ENCODE assay signal across 27 cellular contexts in the genomic region with DNA sequence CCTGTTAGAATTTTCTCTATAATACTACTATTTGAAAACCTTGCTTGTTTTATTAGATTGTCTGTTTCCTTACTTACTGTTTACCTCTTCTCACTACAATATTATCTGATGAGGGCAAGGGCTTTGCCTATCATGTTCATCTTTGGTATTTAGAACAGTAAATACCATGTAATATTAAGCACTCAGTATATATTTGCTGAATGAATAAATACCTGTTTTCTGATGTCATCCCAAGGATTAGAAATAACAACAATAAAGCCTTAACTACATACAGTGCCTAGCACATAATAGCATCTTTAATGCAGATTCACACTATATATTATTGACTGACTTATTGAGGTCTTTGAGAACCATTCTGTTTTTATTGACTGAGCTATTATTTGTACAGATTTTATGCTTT.
"Had no signal": no experiment of that assay in that cellular context is flagged by ENCODE, and none has a peak within 500 bp of the region (broad histone marks: within the 10 kb centered on the region; RNA-seq: fewer than 3 reads in every experiment).

No MANE protein-coding gene starts in this region.

- DNase-seq: activated CD4-positive, alpha-beta memory T cell treated with anti-CD3 and anti-CD28 coated beads for 36 hours; activated CD4-positive, alpha-beta T cell treated with anti-CD3 and anti-CD28 coated beads for 36 hours; activated CD4-positive, CD25-positive, alpha-beta regulatory T cell; activated CD4-positive, CD25-positive, alpha-beta regulatory T cell treated with anti-CD3 and anti-CD28 coated beads, Interleukin-2, amount 50 U/mL, for 72 hours; activated CD8-positive, alpha-beta memory T cell treated with anti-CD3 and anti-CD28 coated beads, Interleukin-2, amount 50 U/mL, for 48 hours; activated effector memory CD4-positive, alpha-beta T cell treated with Interleukin-2 at 50 U/mL for 16 hours; activated gamma-delta T cell treated with Interleukin-2 at 50 U/mL for 16 hours; activated naive CD4-positive, alpha-beta T cell treated with anti-CD3 and anti-CD28 coated beads for 36 hours; activated naive CD8-positive, alpha-beta T cell treated with anti-CD3 and anti-CD28 coated beads, Interleukin-2, amount 10 ng/mL, durations not matched to agents 7 days and 5 days; activated T-cell treated with anti-CD3 and anti-CD28 coated beads for 4 hours; brain microvascular endothelial cell; cortex of kidney; dermis blood vessel endothelial cell; effector CD4-positive, alpha-beta T cell; effector memory CD8-positive, alpha-beta T cell; erythroblast; foreskin keratinocyte; gastrocnemius medialis; glutamatergic neuron; heart left ventricle; T-helper 1 cell; T-helper 2 cell had no signal

- ATAC-seq: activated CD4-positive, alpha-beta T cell treated with anti-CD3 and anti-CD28 coated beads for 36 hours; activated naive CD4-positive, alpha-beta T cell treated with anti-CD3 and anti-CD28 coated beads, Interleukin-2, amount 50 U/mL, for 72 hours; activated T-helper 17 cell treated with anti-CD3 and anti-CD28 coated beads, Interleukin-2, amount 50 U/mL, for 72 hours; effector memory CD8-positive, alpha-beta T cell; foreskin keratinocyte; gastrocnemius medialis; heart left ventricle had no signal

- H3K27me3 Mint-ChIP-seq: activated CD4-positive, alpha-beta memory T cell treated with anti-CD3 and anti-CD28 coated beads for 36 hours; activated CD4-positive, alpha-beta T cell treated with anti-CD3 and anti-CD28 coated beads for 36 hours; activated CD4-positive, alpha-beta T cell treated with anti-CD3 and anti-CD28 coated beads, Interleukin-2, amount 10 ng/mL, durations not matched to agents 24 days and 14 days; activated naive CD8-positive, alpha-beta T cell treated with anti-CD3 and anti-CD28 coated beads, Interleukin-2, amount 10 ng/mL, durations not matched to agents 7 days and 5 days; activated T-helper 17 cell treated with anti-CD3 and anti-CD28 coated beads, Interleukin-2, amount 50 U/mL, for 72 hours; effector memory CD8-positive, alpha-beta T cell had no signal

- H3K4me3 ChIP-seq: ascending aorta, esophagus muscularis mucosa, gastrocnemius medialis, heart left ventricle had no signal

- H3K9me3 ChIP-seq: ascending aorta, esophagus muscularis mucosa, gastrocnemius medialis, heart left ventricle had no signal

- H3K4me3 Mint-ChIP-seq: activated CD4-positive, alpha-beta memory T cell treated with anti-CD3 and anti-CD28 coated beads for 36 hours; activated CD4-positive, alpha-beta T cell treated with anti-CD3 and anti-CD28 coated beads for 36 hours; activated CD4-positive, alpha-beta T cell treated with anti-CD3 and anti-CD28 coated beads, Interleukin-2, amount 10 ng/mL, durations not matched to agents 24 days and 14 days; activated naive CD4-positive, alpha-beta T cell treated with anti-CD3 and anti-CD28 coated beads for 36 hours; activated naive CD8-positive, alpha-beta T cell treated with anti-CD3 and anti-CD28 coated beads, Interleukin-2, amount 10 ng/mL, durations not matched to agents 7 days and 5 days; activated T-helper 17 cell treated with anti-CD3 and anti-CD28 coated beads, Interleukin-2, amount 50 U/mL, for 72 hours; effector memory CD8-positive, alpha-beta T cell had no signal

- H3K27ac ChIP-seq: ascending aorta, brain microvascular endothelial cell, esophagus muscularis mucosa, foreskin keratinocyte, gastrocnemius medialis, heart left ventricle had no signal

- H3K9me3 Mint-ChIP-seq: activated CD4-positive, alpha-beta memory T cell treated with anti-CD3 and anti-CD28 coated beads for 36 hours; activated CD4-positive, alpha-beta T cell treated with anti-CD3 and anti-CD28 coated beads, Interleukin-2, amount 10 ng/mL, durations not matched to agents 24 days and 14 days; activated naive CD4-positive, alpha-beta T cell treated with anti-CD3 and anti-CD28 coated beads for 36 hours; activated naive CD4-positive, alpha-beta T cell treated with anti-CD3 and anti-CD28 coated beads, Interleukin-2, amount 50 U/mL, for 72 hours; activated naive CD8-positive, alpha-beta T cell treated with anti-CD3 and anti-CD28 coated beads, Interleukin-2, amount 10 ng/mL, durations not matched to agents 7 days and 5 days; activated T-helper 17 cell treated with anti-CD3 and anti-CD28 coated beads, Interleukin-2, amount 50 U/mL, for 72 hours; effector memory CD8-positive, alpha-beta T cell had no signal

- H3K27me3 ChIP-seq: ascending aorta, brain microvascular endothelial cell, esophagus muscularis mucosa, foreskin keratinocyte, gastrocnemius medialis, heart left ventricle had no signal

- H3K27ac Mint-ChIP-seq: activated CD4-positive, alpha-beta memory T cell treated with anti-CD3 and anti-CD28 coated beads for 36 hours; activated CD4-positive, alpha-beta T cell treated with anti-CD3 and anti-CD28 coated beads for 36 hours; activated CD4-positive, alpha-beta T cell treated with anti-CD3 and anti-CD28 coated beads, Interleukin-2, amount 10 ng/mL, durations not matched to agents 24 days and 14 days; activated naive CD4-positive, alpha-beta T cell treated with anti-CD3 and anti-CD28 coated beads for 36 hours; activated naive CD8-positive, alpha-beta T cell treated with anti-CD3 and anti-CD28 coated beads, Interleukin-2, amount 10 ng/mL, durations not matched to agents 7 days and 5 days; activated T-helper 17 cell treated with anti-CD3 and anti-CD28 coated beads, Interleukin-2, amount 50 U/mL, for 72 hours; effector memory CD8-positive, alpha-beta T cell had no signal
